8 cellular contexts compared by ENCODE assay signal in the genomic region with DNA sequence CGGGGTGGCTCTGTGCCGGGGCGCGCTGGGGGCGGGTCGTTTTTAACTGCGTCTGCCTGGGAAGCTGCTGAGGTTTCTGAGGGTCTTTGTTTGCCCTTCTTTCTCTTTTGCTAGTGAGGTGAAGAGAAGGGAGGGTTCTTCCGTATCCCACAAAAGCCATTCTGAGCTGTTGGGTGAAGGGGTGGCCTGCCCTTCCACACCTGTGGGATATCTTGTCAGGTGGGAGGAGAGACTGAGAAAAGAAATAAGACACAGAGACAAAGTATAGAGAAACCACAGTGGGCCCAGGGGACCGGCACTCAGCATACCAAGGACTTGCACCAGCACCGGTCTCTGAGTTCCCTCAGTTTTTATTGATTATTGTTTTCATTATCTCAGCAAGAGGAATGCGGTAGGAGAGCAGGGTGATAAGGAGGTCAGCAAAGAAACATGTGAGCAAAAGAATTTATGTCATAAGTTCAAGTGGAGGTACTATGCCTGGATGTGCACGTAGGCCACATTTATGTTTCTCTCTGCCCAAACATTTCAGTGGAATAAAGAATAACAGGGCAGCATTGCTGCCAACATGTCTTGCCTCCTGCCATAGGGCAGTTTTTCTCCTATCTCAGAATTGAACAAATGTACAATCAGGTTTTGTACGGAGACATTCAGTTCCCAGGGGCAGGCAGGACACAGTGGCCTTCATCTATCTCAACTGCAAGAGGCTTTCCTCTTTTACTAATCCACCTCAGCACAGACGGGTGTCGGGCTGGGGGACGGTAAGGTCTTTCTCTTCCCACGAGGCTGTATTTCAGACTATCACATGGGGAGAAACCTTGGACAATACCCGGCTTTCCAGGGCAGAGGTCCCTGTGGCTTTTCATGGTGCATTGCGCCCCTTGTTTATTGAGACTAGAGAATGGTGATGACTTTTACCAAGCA. TPM values are rescaled to one million over a fixed set of nuclear protein-coding genes. Genes with fewer than 3 reads are reported as not detected.
DNase-seq lines count a peak whose midpoint lies in the region; ATAC-seq and TF ChIP-seq lines count a peak whose summit lies in the region.

No MANE protein-coding gene starts in this region.

- H3K36me3 ChIP-seq in heart left ventricle, result peaks cover 0 to 3% (median 0%) of the 10 kb centered on the region in 9 donors

- DNase-seq in NCI-H2029 treated with DMSO at 0.1 percent for 48 hours (lab: John Stamatoyannopoulos, UW) (peak; percentile 70), NCI-H2029 (lab: John Stamatoyannopoulos, UW) (no peak), heart left ventricle (peak in 2 of 5 donors; percentile 32 to 37), retina (peak; percentile 88), germinal center (ENCODE audit: low spot score) (no peak), ecto neural progenitor cell (ENCODE audit: low spot score) (no peak)

- H3K27ac ChIP-seq in heart left ventricle, result peak overlapping the region; percentile 69 to 99 (median 92)

- intact Hi-C loops in heart left ventricle (cut with DNase I), result loop anchor here in 5 of 10 donors (1.0 to 2.0 kb wide), 5 partner anchors 34 to 81 kb away; a partner anchor contains a TSS

- no peak for TF ChIP-seq POLR2A in heart left ventricle (IDR thresholded peaks at IDR 0.05)

- peaks cover 0 to 18% (median 13%) of the 10 kb centered on the region in 12 donors for H3K4me1 ChIP-seq in heart left ventricle

- H3K4me3 ChIP-seq in WI38 (ENCODE audit: low read depth, low read length), result peak overlapping the region; percentile 72
- H3K4me3 ChIP-seq in heart left ventricle, result peak overlapping the region; percentile 22 to 94 (median 78)

- H3K27me3 ChIP-seq in heart left ventricle, result peaks cover 0 to 5% (median 0%) of the 10 kb centered on the region in 9 donors

- WGBS in heart left ventricle, 4 donors, result 18 to 25% (median 19%) methylated on average over 18 to 19 of the region's 19 CpGs

- peak; percentile 27 for ATAC-seq in HG02938 (IDR thresholded peaks at IDR 0.05; ENCODE audit: unreplicated experiment)
- no peak for ATAC-seq in heart left ventricle

- no peaks in the 10 kb centered on the region for H3K9me3 ChIP-seq in heart left ventricle

- TF ChIP-seq CTCF in WI38 (IDR thresholded peaks at IDR 0.05; ENCODE audit: low read depth, low read length), result no peak
- TF ChIP-seq CTCF in heart left ventricle (IDR thresholded peaks at IDR 0.05), result no peak

RNA-seq across cellular contexts. Expression of a gene that starts 1.0 kb away (rescaled TPM):
- total RNA-seq in heart left ventricle, result 1 to 10 TPM; 1.5 to 3.9 (median 2.6) TPM
- polyA plus RNA-seq in heart left ventricle, result 1 to 10 TPM; 2.1 TPM

RNA-seq across cellular contexts. Expression of a gene that starts 48.1 kb away (rescaled TPM):
- 10 to 100 TPM in 6 of 9 donors, 1 to 10 TPM in 3; 7.4 to 19.7 (median 14.8) TPM for total RNA-seq in heart left ventricle
- polyA plus RNA-seq in heart left ventricle, result 10 to 100 TPM; 14.8 to 32.4 TPM

Comparison
In these comparisons a context has a peak if more than half of its experiments do, and no peak if none do; other contexts are left out.
1. DNase-seq: peak in NCI-H2029 treated with DMSO at 0.1 percent for 48 hours (single experiment) and retina (single experiment); none in NCI-H2029 (single experiment), germinal center (single experiment) and ecto neural progenitor cell (single experiment).